8 cellular contexts compared by ENCODE assay signal in the genomic region with DNA sequence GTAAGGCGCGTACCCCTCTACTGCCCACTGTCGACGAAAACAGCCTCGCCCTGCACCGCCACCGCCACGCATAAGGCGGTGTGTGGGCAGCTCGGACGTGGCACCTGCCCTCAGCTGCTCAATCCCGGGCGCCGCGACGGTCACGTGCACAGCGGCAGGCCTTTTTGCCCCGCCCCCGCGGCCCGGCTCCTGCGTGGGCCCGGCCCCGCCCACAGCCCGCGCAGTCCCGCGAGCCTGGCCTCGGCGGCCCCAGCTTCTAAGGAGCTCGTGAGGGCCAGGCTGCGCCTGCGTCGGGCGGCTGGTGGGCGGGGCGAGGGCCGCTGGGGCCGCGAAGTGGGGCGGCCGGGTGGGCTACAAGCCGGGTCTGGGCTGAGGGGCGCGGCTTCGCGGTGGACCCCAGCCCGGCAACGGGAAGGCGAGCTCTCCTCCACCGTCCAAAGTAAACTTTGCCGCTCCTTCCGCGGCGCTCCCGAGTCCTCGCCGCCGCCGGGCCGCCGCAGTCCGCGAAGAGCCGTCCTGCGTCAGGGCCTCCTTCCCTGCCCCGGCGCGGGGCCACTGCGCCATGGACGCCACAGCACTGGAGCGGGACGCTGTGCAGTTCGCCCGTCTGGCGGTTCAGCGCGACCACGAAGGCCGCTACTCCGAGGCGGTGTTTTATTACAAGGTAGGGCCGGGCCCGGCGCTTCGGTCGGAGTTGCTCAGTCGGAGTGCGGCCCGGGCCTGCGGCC. TPM values are rescaled to one million over a fixed set of nuclear protein-coding genes. Genes with fewer than 3 reads are reported as not detected.
DNase-seq lines count a peak whose midpoint lies in the region; ATAC-seq and TF ChIP-seq lines count a peak whose summit lies in the region.

A gene (plus strand): TSS at position 313 of the 728 bp plus-strand sequence. CDS start 250 bp downstream, at position 563.

- H3K9me3 ChIP-seq in endocrine pancreas (ENCODE audit: control insufficient read depth, low read length) (no peaks in the 10 kb centered on the region), mucosa of descending colon (no peaks in the 10 kb centered on the region)

- peak; percentile 78 for ATAC-seq in GM19438 (IDR thresholded peaks at IDR 0.05; ENCODE audit: low read depth, unreplicated experiment)
- peak; percentile 97 for ATAC-seq in mucosa of descending colon

- intact Hi-C loops in mucosa of descending colon (cut with DNase I, micrococcal nuclease), result loop anchor here in 1 of 2 donors (10.0 kb wide), 1 partner anchor 101 kb away; no protein-coding TSS in a partner anchor

- no peaks in the 10 kb centered on the region for H3K36me3 ChIP-seq in endocrine pancreas (ENCODE audit: control insufficient read depth, insufficient read depth, low read length)
- H3K36me3 ChIP-seq in mucosa of descending colon (ENCODE audit: low read depth), result no peaks in the 10 kb centered on the region

- H3K4me1 ChIP-seq in endocrine pancreas (ENCODE audit: control insufficient read depth, insufficient read depth, low read length) (peaks cover 5% of the 10 kb centered on the region), mucosa of descending colon (ENCODE audit: low read depth) (peaks cover 19% of the 10 kb centered on the region)

- H3K9ac ChIP-seq in endocrine pancreas (ENCODE audit: control insufficient read depth, insufficient read depth, low read length), result peak within 1 kb of the TSS; percentile 65

- TF ChIP-seq CTCF in mucosa of descending colon (IDR thresholded peaks at IDR 0.05), result peak; percentile 28

- no peaks in the 10 kb centered on the region for H3K27me3 ChIP-seq in endocrine pancreas (ENCODE audit: control insufficient read depth, insufficient read depth, low read length)

- H3K4me3 ChIP-seq in endocrine pancreas (ENCODE audit: control insufficient read depth, insufficient read depth, low read length), result peak within 1 kb of the TSS; percentile 91
- H3K4me3 ChIP-seq in mucosa of descending colon, result peak within 1 kb of the TSS; percentile 92

- peak; percentile 95 for DNase-seq in Ammon's horn (ENCODE audit: low spot score)
- peak; percentile 87 for DNase-seq in HK-2 (ENCODE audit: unreplicated experiment)
- DNase-seq in activated CD4-positive, alpha-beta T cell treated with anti-CD3 and anti-CD28 coated beads, Interleukin-2, amount 50 U/mL, for 48 hours, result peak; percentile 93 to 94
- peak; percentile 96 to 97 (median 97) for DNase-seq in mucosa of descending colon
- peak; percentile 86 to 88 for DNase-seq in stimulated activated CD8-positive, alpha-beta memory T cell treated with anti-CD3 and anti-CD28 coated beads, Interleukin-4, amount 100 ng/mL, for 4 hours (ENCODE audit: low read depth in 2 of 2, low spot score in 1 of 2)
- no peak for DNase-seq in NCI-H2081 (lab: John Stamatoyannopoulos, UW)

RNA-seq across cellular contexts. Expression of the gene that starts here (rescaled TPM):
- total RNA-seq in mucosa of descending colon, result 10 to 100 TPM; 26.8 to 56.5 (median 44.9) TPM

Comparison
In these comparisons a context has a peak if more than half of its experiments do, and no peak if none do; other contexts are left out.
1. DNase-seq: peak in Ammon's horn (single experiment), HK-2 (single experiment), activated CD4-positive, alpha-beta T cell treated with anti-CD3 and anti-CD28 coated beads, Interleukin-2, amount 50 U/mL, for 48 hours (2 of 2), mucosa of descending colon (3 of 3) and stimulated activated CD8-positive, alpha-beta memory T cell treated with anti-CD3 and anti-CD28 coated beads, Interleukin-4, amount 100 ng/mL, for 4 hours (2 of 2); none in NCI-H2081 (0 of 2).